ENCODE assay signal across 9 cellular contexts in the genomic region with DNA sequence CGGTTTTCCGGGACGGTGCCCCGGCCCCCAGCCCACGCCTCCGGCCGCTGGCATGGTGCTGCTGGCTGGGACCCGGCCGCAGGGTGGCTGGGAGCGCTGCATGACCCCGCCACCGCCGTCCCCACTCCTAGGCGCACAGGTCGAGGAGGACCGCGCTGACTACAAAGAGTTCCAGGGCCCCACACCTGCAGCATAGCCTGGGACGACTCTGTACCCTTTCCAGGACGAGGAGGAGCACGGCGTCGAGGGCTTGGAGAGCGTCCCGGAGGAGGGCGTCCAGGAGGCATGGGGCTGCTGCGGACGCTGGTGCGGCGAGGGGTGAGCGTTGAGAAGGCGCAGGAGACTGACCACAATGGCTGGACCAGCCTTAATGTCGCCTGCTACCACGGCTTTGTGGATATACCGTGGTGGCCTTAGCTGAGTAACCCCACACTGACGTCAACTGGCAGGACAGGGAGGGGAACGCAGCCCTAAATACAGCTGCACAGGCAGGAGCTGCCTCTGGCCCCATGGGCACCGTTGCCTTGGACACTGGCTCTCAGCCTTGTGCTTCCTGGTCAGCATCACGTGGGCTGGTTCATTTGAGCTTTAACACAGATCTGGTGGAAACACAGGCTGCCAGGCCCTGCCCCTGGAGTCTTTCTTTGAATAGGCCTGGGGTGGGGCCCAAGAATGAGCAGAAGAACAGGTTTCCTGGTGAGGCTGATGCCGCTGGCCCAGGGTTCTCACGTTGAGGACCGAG. TPM values are rescaled to one million over a fixed set of nuclear protein-coding genes. Genes with fewer than 3 reads are reported as not detected.
DNase-seq lines count a peak whose midpoint lies in the region; ATAC-seq and TF ChIP-seq lines count a peak whose summit lies in the region.
"Had no signal": no experiment of that assay in that cellular context is flagged by ENCODE, and none has a peak within 500 bp of the region (broad histone marks: within the 10 kb centered on the region; RNA-seq: fewer than 3 reads in every experiment).

No MANE protein-coding gene starts in this region.

- H3K27ac ChIP-seq in CD8-positive, alpha-beta memory T cell (ENCODE audit: low read depth, low read length) = no peak overlapping the region
- no peak overlapping the region for H3K27ac ChIP-seq in coronary artery
- no peak overlapping the region for H3K27ac ChIP-seq in effector memory CD4-positive, alpha-beta T cell (ENCODE audit: insufficient read depth, low read length, poor library complexity, severe bottlenecking)

- ATAC-seq in natural killer cell treated with Interleukin-12 subunit alpha and Interleukin-12 subunit beta and Interleukin-15 and Interleukin-18, amount 100 ng/mL, for 72 hours = no peak

- peak overlapping the region in 1 of 8 donors; percentile 50 for H3K27ac Mint-ChIP-seq in CD8-positive, alpha-beta memory T cell
- H3K27ac Mint-ChIP-seq in natural killer cell treated with Interleukin-12 subunit alpha and Interleukin-12 subunit beta and Interleukin-15 and Interleukin-18, amount 100 ng/mL, for 72 hours = peak overlapping the region; percentile 65 to 70
- H3K27ac Mint-ChIP-seq: nephron had no signal

- DNase-seq in CD8-positive, alpha-beta memory T cell = no peak
- DNase-seq in MG63 = peak; percentile 63
- no peak for DNase-seq in coronary artery (ENCODE audit: low spot score)
- DNase-seq in natural killer cell treated with Interleukin-12 subunit alpha and Interleukin-12 subunit beta and Interleukin-15 and Interleukin-18, amount 100 ng/mL, for 72 hours (ENCODE audit: low spot score) = no peak
- no peak for DNase-seq in effector memory CD4-positive, alpha-beta T cell
- DNase-seq in D341Med (ENCODE audit: low spot score) = no peak
- no peak for DNase-seq in stimulated activated CD4-positive, alpha-beta T cell treated with anti-CD3 and anti-CD28 coated beads, Interleukin-2, amount 100 ng/mL, for 48 hours
- no peak for DNase-seq in NCI-H510A treated with DMSO at 0.1 percent for 48 hours (lab: John Stamatoyannopoulos, UW)

- CTCF ChIA-PET in CD8-positive, alpha-beta memory T cell (lab: Charles Lee) = no interaction called here

- TF ChIP-seq CTCF in coronary artery (IDR thresholded peaks at IDR 0.05) = no peak

- peaks cover under 1 to 2% of the 10 kb centered on the region in 2 donors for H3K27me3 Mint-ChIP-seq in CD8-positive, alpha-beta memory T cell
- H3K27me3 Mint-ChIP-seq in natural killer cell treated with Interleukin-12 subunit alpha and Interleukin-12 subunit beta and Interleukin-15 and Interleukin-18, amount 100 ng/mL, for 72 hours = no peaks in the 10 kb centered on the region

- H3K9me3 ChIP-seq in CD8-positive, alpha-beta memory T cell (ENCODE audit: low read length) = no peaks in the 10 kb centered on the region
- no peaks in the 10 kb centered on the region for H3K9me3 ChIP-seq in MG63
- H3K9me3 ChIP-seq in effector memory CD4-positive, alpha-beta T cell (ENCODE audit: control insufficient read depth, low read length) = no peaks in the 10 kb centered on the region

- H3K9me3 Mint-ChIP-seq in CD8-positive, alpha-beta memory T cell = no peaks in the 10 kb centered on the region
- H3K9me3 Mint-ChIP-seq in natural killer cell treated with Interleukin-12 subunit alpha and Interleukin-12 subunit beta and Interleukin-15 and Interleukin-18, amount 100 ng/mL, for 72 hours = no peaks in the 10 kb centered on the region

- peak overlapping the region; percentile 43 for H3K4me3 ChIP-seq in CD8-positive, alpha-beta memory T cell (ENCODE audit: low read length)
- peak overlapping the region; percentile 95 for H3K4me3 ChIP-seq in MG63
- H3K4me3 ChIP-seq in coronary artery = peak overlapping the region; percentile 82
- H3K4me3 ChIP-seq in effector memory CD4-positive, alpha-beta T cell (ENCODE audit: insufficient read depth, low read depth, low read length, poor library complexity, severe bottlenecking) = no peak overlapping the region

- H3K27me3 ChIP-seq in CD8-positive, alpha-beta memory T cell (ENCODE audit: insufficient read depth, low read length, poor library complexity, severe bottlenecking) = no peaks in the 10 kb centered on the region
- no peaks in the 10 kb centered on the region for H3K27me3 ChIP-seq in MG63
- no peaks in the 10 kb centered on the region for H3K27me3 ChIP-seq in effector memory CD4-positive, alpha-beta T cell (replicated peaks; ENCODE audit: control insufficient read depth, insufficient read depth, low read length, poor library complexity, severe bottlenecking)

- POLR2A ChIA-PET in CD8-positive, alpha-beta memory T cell (lab: Charles Lee) = no interaction called here

- H3K36me3 Mint-ChIP-seq in CD8-positive, alpha-beta memory T cell = peaks cover 0 to 9% (median 5%) of the 10 kb centered on the region in 3 donors
- H3K36me3 Mint-ChIP-seq in natural killer cell treated with Interleukin-12 subunit alpha and Interleukin-12 subunit beta and Interleukin-15 and Interleukin-18, amount 100 ng/mL, for 72 hours = no peaks in the 10 kb centered on the region

- peak overlapping the region; percentile 62 to 89 (median 80) for H3K4me3 Mint-ChIP-seq in CD8-positive, alpha-beta memory T cell
- peak overlapping the region; percentile 84 for H3K4me3 Mint-ChIP-seq in natural killer cell treated with Interleukin-12 subunit alpha and Interleukin-12 subunit beta and Interleukin-15 and Interleukin-18, amount 100 ng/mL, for 72 hours
- H3K4me3 Mint-ChIP-seq: nephron had no signal

- H3K36me3 ChIP-seq in CD8-positive, alpha-beta memory T cell (ENCODE audit: insufficient read depth, low read length) = no peaks in the 10 kb centered on the region
- peaks cover 23% of the 10 kb centered on the region for H3K36me3 ChIP-seq in MG63
- no peaks in the 10 kb centered on the region for H3K36me3 ChIP-seq in effector memory CD4-positive, alpha-beta T cell (ENCODE audit: control insufficient read depth, insufficient read depth, low read length)

- peaks cover 8 to 16% (median 16%) of the 10 kb centered on the region in 3 donors for H3K4me1 Mint-ChIP-seq in CD8-positive, alpha-beta memory T cell
- H3K4me1 Mint-ChIP-seq in natural killer cell treated with Interleukin-12 subunit alpha and Interleukin-12 subunit beta and Interleukin-15 and Interleukin-18, amount 100 ng/mL, for 72 hours (ENCODE audit: low read depth in 2 of 2) = peaks cover 0 to 8% of the 10 kb centered on the region in 2 donors
- H3K4me1 Mint-ChIP-seq: nephron had no signal

- peaks cover 4% of the 10 kb centered on the region for H3K4me1 ChIP-seq in CD8-positive, alpha-beta memory T cell (ENCODE audit: insufficient read depth, low read length)
- peaks cover 4% of the 10 kb centered on the region for H3K4me1 ChIP-seq in effector memory CD4-positive, alpha-beta T cell (ENCODE audit: control insufficient read depth, insufficient read depth, low read length, poor library complexity, severe bottlenecking)

RNA-seq across cellular contexts. Expression of gene TRIM43B, which starts 40.9 kb away (rescaled TPM):
- total RNA-seq in CD8-positive, alpha-beta memory T cell = not detected
- not detected for polyA plus RNA-seq in CD8-positive, alpha-beta memory T cell
- total RNA-seq in MG63 (2014; rRNA removed; shearing (Covaris generic); ENCODE audit: low replicate concordance) = not detected in 2 replicates
- total RNA-seq in natural killer cell treated with Interleukin-12 subunit alpha and Interleukin-12 subunit beta and Interleukin-15 and Interleukin-18, amount 100 ng/mL, for 72 hours = not detected
